Comparison of ENCODE assay signal across 31 cellular contexts in the genomic region with DNA sequence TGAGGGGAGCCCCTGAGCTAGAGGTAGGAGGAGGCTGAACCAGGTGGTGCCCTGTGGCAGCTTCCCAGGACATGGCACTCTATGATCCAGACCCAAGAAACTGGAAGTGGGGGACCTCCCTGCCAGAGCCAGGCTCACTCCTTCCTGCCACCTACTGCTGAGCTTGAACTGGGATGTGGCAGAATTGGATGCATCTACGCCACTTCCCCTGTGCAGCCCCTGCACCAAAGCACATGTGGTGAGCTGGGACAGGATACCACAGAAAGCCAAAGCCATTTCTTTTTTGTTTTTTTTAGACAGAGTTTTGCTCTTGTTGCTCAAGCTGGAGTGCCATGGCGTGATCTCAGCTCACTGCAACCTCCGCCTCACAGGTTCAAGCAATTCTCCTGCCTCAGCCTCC.
"Had no signal": no experiment of that assay in that cellular context is flagged by ENCODE, and none has a peak within 500 bp of the region (broad histone marks: within the 10 kb centered on the region; RNA-seq: fewer than 3 reads in every experiment).

No MANE protein-coding gene starts in this region.

- H3K27me3 ChIP-seq: brain microvascular endothelial cell, dorsolateral prefrontal cortex, esophagus squamous epithelium had no signal

- H3K4me1 Mint-ChIP-seq: activated T-helper 17 cell treated with anti-CD3 and anti-CD28 coated beads, Interleukin-2, amount 50 U/mL, for 72 hours; central memory CD8-positive, alpha-beta T cell; T-helper 17 cell had no signal

- H3K27ac ChIP-seq: brain microvascular endothelial cell, coronary artery, dorsolateral prefrontal cortex, esophagus squamous epithelium, gastroesophageal sphincter, heart right ventricle, WERI-Rb-1 had no signal

- H3K27ac Mint-ChIP-seq: activated B cell treated with CpG ODN at 0.5 μM for 24 hours; activated CD8-positive, alpha-beta T cell treated with anti-CD3 and anti-CD28 coated beads for 36 hours; activated naive CD8-positive, alpha-beta T cell; activated T-helper 17 cell treated with anti-CD3 and anti-CD28 coated beads, Interleukin-2, amount 50 U/mL, for 72 hours; dendritic cell treated with granulocyte-macrophage colony-stimulating factor and Interleukin-4, amounts not matched to agents 40 ng/mL and 50 ng/mL, for 4 days; T-helper 17 cell; T-helper 2 cell treated with Interferon-gamma antibody and Interleukin-4, amounts not matched to agents 5 μg/mL and 100 μg/mL, for 36 hours had no signal

- H3K4me3 ChIP-seq: coronary artery, dorsolateral prefrontal cortex, esophagus squamous epithelium, gastroesophageal sphincter, heart right ventricle had no signal

- H3K9me3 Mint-ChIP-seq: activated CD8-positive, alpha-beta T cell treated with anti-CD3 and anti-CD28 coated beads for 36 hours; activated T-cell treated with anti-CD3 and anti-CD28 coated beads, Interleukin-2, amount 50 U/mL, for 4 hours; dendritic cell treated with granulocyte-macrophage colony-stimulating factor and Interleukin-4, amounts not matched to agents 40 ng/mL and 50 ng/mL, for 4 days; T-helper 2 cell treated with Interferon-gamma antibody and Interleukin-4, amounts not matched to agents 5 μg/mL and 100 μg/mL, for 36 hours had no signal

- H3K4me1 ChIP-seq: esophagus squamous epithelium, gastroesophageal sphincter, heart right ventricle had no signal

- H3K36me3 Mint-ChIP-seq: activated naive CD8-positive, alpha-beta T cell had no signal

- H3K4me3 Mint-ChIP-seq: activated B cell treated with CpG ODN at 0.5 μM for 24 hours; activated CD8-positive, alpha-beta T cell treated with anti-CD3 and anti-CD28 coated beads for 36 hours; activated naive CD8-positive, alpha-beta T cell; activated T-cell treated with anti-CD3 and anti-CD28 coated beads, Interleukin-2, amount 50 U/mL, for 4 hours; activated T-helper 17 cell treated with anti-CD3 and anti-CD28 coated beads, Interleukin-2, amount 50 U/mL, for 72 hours; central memory CD8-positive, alpha-beta T cell; dendritic cell treated with granulocyte-macrophage colony-stimulating factor and Interleukin-4, amounts not matched to agents 40 ng/mL and 50 ng/mL, for 4 days; T-helper 17 cell; T-helper 2 cell treated with Interferon-gamma antibody and Interleukin-4, amounts not matched to agents 5 μg/mL and 100 μg/mL, for 36 hours had no signal

- ATAC-seq: activated CD4-positive, CD25-positive, alpha-beta regulatory T cell treated with anti-CD3 and anti-CD28 coated beads, Interleukin-2, amount 50 U/mL, for 24 hours; activated CD8-positive, alpha-beta T cell treated with anti-CD3 and anti-CD28 coated beads for 36 hours; activated T-cell treated with anti-CD3 and anti-CD28 coated beads, Interleukin-2, amount 50 U/mL, for 4 hours; activated T-helper 17 cell treated with anti-CD3 and anti-CD28 coated beads, Interleukin-2, amount 50 U/mL, for 72 hours; gastroesophageal sphincter; heart right ventricle; T-helper 17 cell had no signal

- H3K27me3 Mint-ChIP-seq: activated B cell treated with CpG ODN at 0.5 μM for 24 hours; activated CD8-positive, alpha-beta T cell treated with anti-CD3 and anti-CD28 coated beads for 36 hours; activated T-helper 17 cell treated with anti-CD3 and anti-CD28 coated beads, Interleukin-2, amount 50 U/mL, for 72 hours; central memory CD8-positive, alpha-beta T cell; dendritic cell treated with granulocyte-macrophage colony-stimulating factor and Interleukin-4, amounts not matched to agents 40 ng/mL and 50 ng/mL, for 4 days; T-helper 17 cell had no signal

- DNase-seq: activated B cell treated with CpG ODN at 0.5 μM for 24 hours; activated CD4-positive, alpha-beta T cell treated with anti-CD3 and anti-CD28 coated beads for 48 hours; activated CD4-positive, alpha-beta T cell treated with anti-CD3 and anti-CD28 coated beads, Interleukin-2, amount 50 U/mL, for 1 hour; activated CD4-positive, alpha-beta T cell treated with anti-CD3 and anti-CD28 coated beads, Interleukin-2, amount 50 U/mL, for 48 hours; activated CD8-positive, alpha-beta memory T cell treated with anti-CD3 and anti-CD28 coated beads for 24 hours; activated CD8-positive, alpha-beta T cell treated with anti-CD3 and anti-CD28 coated beads for 36 hours; activated effector memory CD4-positive, alpha-beta T cell treated with Interleukin-2 at 50 U/mL for 16 hours; activated gamma-delta T cell treated with Interleukin-2 at 50 U/mL for 16 hours; activated naive CD4-positive, alpha-beta T cell treated with anti-CD3 and anti-CD28 coated beads, Interleukin-2, amount 50 U/mL, for 16 hours; activated naive CD4-positive, alpha-beta T cell treated with Interleukin-2 at 50 U/mL for 16 hours; activated T-cell treated with anti-CD3 and anti-CD28 coated beads, Interleukin-2, amount 50 U/mL, for 4 hours; amniotic stem cell; anterior cingulate cortex; brain microvascular endothelial cell; dorsolateral prefrontal cortex; effector memory CD4-positive, alpha-beta T cell; erythroblast; esophagus squamous epithelium; foreskin melanocyte; heart right ventricle; T-helper 17 cell; T1000; WERI-Rb-1 had no signal

- H3K9me3 ChIP-seq: esophagus squamous epithelium, gastroesophageal sphincter, heart right ventricle had no signal

- H3K36me3 ChIP-seq: brain microvascular endothelial cell, esophagus squamous epithelium, gastroesophageal sphincter, heart right ventricle, WERI-Rb-1 had no signal
